9 cellular contexts compared by ENCODE assay signal in the genomic region with DNA sequence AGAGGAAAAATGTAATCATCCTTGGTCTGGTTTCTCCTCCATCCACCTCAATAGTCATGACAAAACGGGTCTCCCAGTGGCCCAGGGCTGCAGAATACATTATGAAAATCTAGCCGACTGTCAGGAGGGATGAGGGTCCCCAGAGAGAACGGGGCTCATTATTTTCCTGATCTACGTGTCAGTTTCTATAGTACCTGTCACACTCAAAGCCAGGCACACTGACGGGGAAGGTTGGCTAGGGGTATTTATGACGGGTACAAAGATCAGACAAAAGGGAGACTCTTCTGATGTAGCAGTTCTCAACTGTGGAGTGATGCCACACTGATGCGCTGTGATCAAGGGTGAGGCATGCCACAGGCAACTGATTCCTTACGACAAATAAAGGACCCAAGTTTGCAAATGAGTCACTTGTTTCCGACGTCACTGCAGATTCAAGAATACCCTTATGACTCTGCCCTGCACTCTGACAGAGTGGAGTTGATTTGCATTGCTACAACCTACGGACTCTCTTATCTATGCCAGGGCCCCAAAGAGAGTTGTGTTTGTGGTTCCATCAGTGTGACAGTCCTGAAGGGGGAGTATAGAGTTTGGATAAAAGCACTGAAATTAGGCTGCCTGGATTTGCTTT.
DNase-seq lines count a peak whose midpoint lies in the region; ATAC-seq and TF ChIP-seq lines count a peak whose summit lies in the region.
"Had no signal": no experiment of that assay in that cellular context is flagged by ENCODE, and none has a peak within 500 bp of the region (broad histone marks: within the 10 kb centered on the region; RNA-seq: fewer than 3 reads in every experiment).

No MANE protein-coding gene starts in this region.

- WGBS in prostate gland, result 86% methylated on average over 11 of the region's 11 CpGs

- TF ChIP-seq CTCF in activated B cell treated with CpG ODN at 0.5 μM for 24 hours (IDR thresholded peaks at IDR 0.05) (no peak), osteoblast (IDR thresholded peaks at IDR 0.05; ENCODE audit: extremely low read depth, low read depth, low read length) (no peak), prostate gland (IDR thresholded peaks at IDR 0.05) (no peak)

- peak; percentile 87 for ATAC-seq in HG02763 (IDR thresholded peaks at IDR 0.05; ENCODE audit: unreplicated experiment)
- peak; percentile 73 for ATAC-seq in activated B cell treated with CpG ODN at 0.5 μM for 24 hours (ENCODE audit: low read depth)
- ATAC-seq in stimulated activated effector memory CD8-positive, alpha-beta T cell treated with anti-CD3 and anti-CD28 coated beads, Interleukin-12 subunit alpha, Interleukin-12 subunit beta, amount 100 ng/mL, for 72 hours, result peak; percentile 91

- H3K4me2 ChIP-seq in osteoblast (ENCODE audit: insufficient read depth, low read length), result no peak overlapping the region

- H3K36me3 Mint-ChIP-seq in activated naive CD4-positive, alpha-beta T cell treated with anti-CD3 and anti-CD28 coated beads, Interleukin-2, amount 10 ng/mL, durations not matched to agents 7 days and 5 days, result no peaks in the 10 kb centered on the region
- no peaks in the 10 kb centered on the region for H3K36me3 Mint-ChIP-seq in activated B cell treated with CpG ODN at 0.5 μM for 24 hours (ENCODE audit: low read depth)
- no peaks in the 10 kb centered on the region for H3K36me3 Mint-ChIP-seq in stimulated activated effector memory CD8-positive, alpha-beta T cell treated with anti-CD3 and anti-CD28 coated beads, Interleukin-12 subunit alpha, Interleukin-12 subunit beta, amount 100 ng/mL, for 72 hours

- H3K9me3 ChIP-seq in osteoblast (ENCODE audit: low read depth, low read length), result no peaks in the 10 kb centered on the region
- no peaks in the 10 kb centered on the region for H3K9me3 ChIP-seq in prostate gland

- H3K4me3 Mint-ChIP-seq in activated naive CD4-positive, alpha-beta T cell treated with anti-CD3 and anti-CD28 coated beads, Interleukin-2, amount 10 ng/mL, durations not matched to agents 7 days and 5 days, result no peak overlapping the region
- no peak overlapping the region for H3K4me3 Mint-ChIP-seq in activated B cell treated with CpG ODN at 0.5 μM for 24 hours
- no peak overlapping the region for H3K4me3 Mint-ChIP-seq in stimulated activated effector memory CD8-positive, alpha-beta T cell treated with anti-CD3 and anti-CD28 coated beads, Interleukin-12 subunit alpha, Interleukin-12 subunit beta, amount 100 ng/mL, for 72 hours
- H3K4me3 Mint-ChIP-seq: B cell had no signal

- H3K27me3 Mint-ChIP-seq in activated naive CD4-positive, alpha-beta T cell treated with anti-CD3 and anti-CD28 coated beads, Interleukin-2, amount 10 ng/mL, durations not matched to agents 7 days and 5 days, result peaks cover 12% of the 10 kb centered on the region
- H3K27me3 Mint-ChIP-seq in activated B cell treated with CpG ODN at 0.5 μM for 24 hours, result peaks cover 5% of the 10 kb centered on the region

- H3K79me2 ChIP-seq in osteoblast (ENCODE audit: insufficient read depth, low read length), result no peaks in the 10 kb centered on the region

- H3K4me3 ChIP-seq in osteoblast (ENCODE audit: insufficient read depth, low read length) (no peak overlapping the region), prostate gland (no peak overlapping the region)

- intact Hi-C loops in activated B cell treated with CpG ODN at 0.5 μM for 24 hours (cut with micrococcal nuclease), result no loop called here
- intact Hi-C loops in prostate gland (cut with DNase I), result no loop called here

- POLR2A ChIA-PET in activated B cell treated with CpG ODN at 0.5 μM for 24 hours (lab: Charles Lee), result no interaction called here

- H4K20me1 ChIP-seq in osteoblast (ENCODE audit: insufficient read depth, low read length), result no peaks in the 10 kb centered on the region

- no peaks in the 10 kb centered on the region for H3K27me3 ChIP-seq in osteoblast (ENCODE audit: insufficient read depth, low read length)
- no peaks in the 10 kb centered on the region for H3K27me3 ChIP-seq in prostate gland (replicated peaks; ENCODE audit: insufficient read depth)

- peak; percentile 5 for DNase-seq in activated naive CD4-positive, alpha-beta T cell treated with Interleukin-2 at 50 U/mL for 16 hours
- no peak for DNase-seq in activated naive CD4-positive, alpha-beta T cell treated with anti-CD3 and anti-CD28 coated beads, Interleukin-2, amount 10 ng/mL, durations not matched to agents 7 days and 5 days
- DNase-seq in activated B cell treated with CpG ODN at 0.5 μM for 24 hours, result no peak
- DNase-seq in stimulated activated effector memory CD8-positive, alpha-beta T cell treated with anti-CD3 and anti-CD28 coated beads, Interleukin-12 subunit alpha, Interleukin-12 subunit beta, amount 100 ng/mL, for 72 hours (ENCODE audit: low spot score in 2 of 2), result peak in 1 of 2 donors; percentile 60
- DNase-seq in osteoblast (ENCODE audit: insufficient read length, low spot score, missing footprints), result no peak
- DNase-seq in NCI-H748 (lab: John Stamatoyannopoulos, UW; ENCODE audit: unreplicated experiment), result no peak
- DNase-seq in prostate gland (ENCODE audit: low spot score), result no peak

- no peak overlapping the region for H3K27ac Mint-ChIP-seq in activated naive CD4-positive, alpha-beta T cell treated with anti-CD3 and anti-CD28 coated beads, Interleukin-2, amount 10 ng/mL, durations not matched to agents 7 days and 5 days
- no peak overlapping the region for H3K27ac Mint-ChIP-seq in activated B cell treated with CpG ODN at 0.5 μM for 24 hours
- no peak overlapping the region for H3K27ac Mint-ChIP-seq in stimulated activated effector memory CD8-positive, alpha-beta T cell treated with anti-CD3 and anti-CD28 coated beads, Interleukin-12 subunit alpha, Interleukin-12 subunit beta, amount 100 ng/mL, for 72 hours
- H3K27ac Mint-ChIP-seq: B cell had no signal

- H3K27ac ChIP-seq in osteoblast (ENCODE audit: low read depth, low read length) (no peak overlapping the region), prostate gland (no peak overlapping the region)

- no peak overlapping the region for H2AFZ ChIP-seq in osteoblast (ENCODE audit: low read length)

- H3K36me3 ChIP-seq in osteoblast (ENCODE audit: insufficient read depth, low read length) (no peaks in the 10 kb centered on the region), prostate gland (no peaks in the 10 kb centered on the region)

- CTCF ChIA-PET in activated naive CD4-positive, alpha-beta T cell treated with anti-CD3 and anti-CD28 coated beads, Interleukin-2, amount 10 ng/mL, durations not matched to agents 7 days and 5 days (lab: Charles Lee), result interaction anchor here (0.9 kb wide), 1 partner anchor 33 kb away, joined by 3 read pairs; no protein-coding TSS in a partner anchor
- CTCF ChIA-PET in activated B cell treated with CpG ODN at 0.5 μM for 24 hours (lab: Charles Lee), result no interaction called here

- no peaks in the 10 kb centered on the region for H3K4me1 Mint-ChIP-seq in activated naive CD4-positive, alpha-beta T cell treated with anti-CD3 and anti-CD28 coated beads, Interleukin-2, amount 10 ng/mL, durations not matched to agents 7 days and 5 days
- peaks cover 5% of the 10 kb centered on the region for H3K4me1 Mint-ChIP-seq in activated B cell treated with CpG ODN at 0.5 μM for 24 hours
- H3K4me1 Mint-ChIP-seq in stimulated activated effector memory CD8-positive, alpha-beta T cell treated with anti-CD3 and anti-CD28 coated beads, Interleukin-12 subunit alpha, Interleukin-12 subunit beta, amount 100 ng/mL, for 72 hours, result peaks cover 10% of the 10 kb centered on the region

- no peaks in the 10 kb centered on the region for H3K9me3 Mint-ChIP-seq in activated naive CD4-positive, alpha-beta T cell treated with anti-CD3 and anti-CD28 coated beads, Interleukin-2, amount 10 ng/mL, durations not matched to agents 7 days and 5 days
- no peaks in the 10 kb centered on the region for H3K9me3 Mint-ChIP-seq in activated B cell treated with CpG ODN at 0.5 μM for 24 hours
- no peaks in the 10 kb centered on the region for H3K9me3 Mint-ChIP-seq in stimulated activated effector memory CD8-positive, alpha-beta T cell treated with anti-CD3 and anti-CD28 coated beads, Interleukin-12 subunit alpha, Interleukin-12 subunit beta, amount 100 ng/mL, for 72 hours

- H3K4me1 ChIP-seq in osteoblast (ENCODE audit: insufficient read depth, low read length) (no peaks in the 10 kb centered on the region), prostate gland (replicated peaks) (no peaks in the 10 kb centered on the region)

- no peak for TF ChIP-seq POLR2A in prostate gland (IDR thresholded peaks at IDR 0.05)
